In genomic region chr1:238675241-238675640, GRCh38 we compare ENCODE assay signal across 17 cellular contexts.
"Had no signal": no experiment of that assay in that cellular context is flagged by ENCODE, and none has a peak within 500 bp of the region (broad histone marks: within the 10 kb centered on the region; RNA-seq: fewer than 3 reads in every experiment).

No MANE protein-coding gene starts in this region.

- H3K4me3 ChIP-seq: heart left ventricle, prostate gland, right lobe of liver, tibial artery, upper lobe of left lung, vagina had no signal

- H3K27ac ChIP-seq: heart left ventricle, parathyroid adenoma, prostate gland, right lobe of liver, tibial artery, upper lobe of left lung, vagina had no signal

- H3K4me1 ChIP-seq: heart left ventricle, parathyroid adenoma, prostate gland, right lobe of liver, upper lobe of left lung, vagina had no signal

- H3K36me3 ChIP-seq: heart left ventricle, prostate gland, right lobe of liver, tibial artery, upper lobe of left lung, vagina had no signal

- H3K9me3 ChIP-seq: prostate gland, right lobe of liver, tibial artery, upper lobe of left lung, vagina had no signal

- H3K27me3 ChIP-seq: heart left ventricle, right lobe of liver, tibial artery, upper lobe of left lung, vagina had no signal

- DNase-seq: effector memory CD4-positive, alpha-beta T cell; heart left ventricle; hippocampal formation; left colon; mesendoderm; naive B cell; retina; right lobe of liver; stimulated activated CD4-positive, alpha-beta T cell treated with anti-CD3 and anti-CD28 coated beads, Interleukin-4, amount 100 ng/mL, for 1 hour; stimulated activated CD8-positive, alpha-beta memory T cell treated with anti-CD3 and anti-CD28 coated beads, Interleukin-4, amount 100 ng/mL, for 48 hours; tibial artery; upper lobe of left lung had no signal

- ATAC-seq: esophagus mucosa; heart left ventricle; left colon; right lobe of liver; stimulated activated effector memory CD8-positive, alpha-beta T cell treated with anti-CD3 and anti-CD28 coated beads, Interleukin-12 subunit alpha, Interleukin-12 subunit beta, amount 100 ng/mL, for 72 hours had no signal
